ENCODE assay signal across 17 cellular contexts in the genomic region with DNA sequence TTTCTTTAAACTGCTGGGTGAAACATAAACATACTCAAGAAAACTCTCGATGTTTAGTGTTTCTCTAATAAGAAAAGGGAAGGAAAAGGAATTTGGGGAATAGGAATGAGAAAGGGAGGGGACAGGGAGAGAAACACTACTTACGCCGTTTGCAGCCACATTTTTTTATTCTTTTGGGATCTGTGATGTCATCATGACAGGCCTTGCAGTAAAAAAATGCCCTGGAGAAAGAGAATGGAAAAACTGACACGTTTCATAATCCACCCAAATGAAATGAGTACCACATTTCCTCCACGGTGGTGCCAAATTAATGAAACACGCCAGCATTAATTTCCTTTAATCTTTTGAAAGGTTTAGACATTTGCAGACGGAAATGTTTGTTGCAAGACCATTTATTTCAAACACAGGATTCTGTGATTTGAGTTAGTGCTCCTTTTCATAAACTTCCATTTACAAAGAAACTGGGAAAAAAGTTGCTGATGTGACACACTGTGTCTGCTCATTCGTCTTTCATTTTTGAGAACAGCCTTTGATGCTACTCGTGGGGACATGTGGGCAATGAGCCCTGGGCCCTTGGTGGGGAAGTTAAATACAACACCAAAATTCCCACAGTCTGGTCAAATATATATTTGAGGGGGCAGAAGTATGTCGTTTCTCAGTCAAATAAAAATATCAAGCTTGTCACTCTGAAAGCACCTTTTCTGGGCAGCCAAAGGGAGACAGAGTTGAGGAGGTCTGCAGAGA.
DNase-seq lines count a peak whose midpoint lies in the region; ATAC-seq and TF ChIP-seq lines count a peak whose summit lies in the region.
"Had no signal": no experiment of that assay in that cellular context is flagged by ENCODE, and none has a peak within 500 bp of the region (broad histone marks: within the 10 kb centered on the region; RNA-seq: fewer than 3 reads in every experiment).

No MANE protein-coding gene starts in this region.

- intact Hi-C loops in esophagus squamous epithelium (cut with DNase I) (no loop called here), left lung (cut with DNase I) (no loop called here), posterior vena cava (cut with DNase I) (loop anchor here in 1 of 2 donors (10.0 kb wide), 1 partner anchor 93 kb away; no protein-coding TSS in a partner anchor)

- ATAC-seq in left lung (no peak), HG02642 (IDR thresholded peaks at IDR 0.05; ENCODE audit: poor library complexity, unreplicated experiment) (no peak), GM19455 (IDR thresholded peaks at IDR 0.05; ENCODE audit: unreplicated experiment) (no peak)
- no peak for ATAC-seq in natural killer cell treated with Interleukin-12 subunit alpha and Interleukin-12 subunit beta and Interleukin-15 and Interleukin-18, amount 100 ng/mL, for 72 hours
- ATAC-seq: esophagus mucosa, mucosa of descending colon had no signal

- H3K36me3 ChIP-seq in esophagus squamous epithelium = no peaks in the 10 kb centered on the region
- no peaks in the 10 kb centered on the region for H3K36me3 ChIP-seq in left lung
- H3K36me3 ChIP-seq in subcutaneous abdominal adipose tissue (ENCODE audit: control insufficient read depth in 5 of 5, insufficient read depth in 5 of 5, low read length in 5 of 5) = no peaks in the 10 kb centered on the region
- H3K36me3 ChIP-seq: brain microvascular endothelial cell had no signal

- no peak overlapping the region for H3K4me3 Mint-ChIP-seq in natural killer cell treated with Interleukin-12 subunit alpha and Interleukin-12 subunit beta and Interleukin-15 and Interleukin-18, amount 100 ng/mL, for 72 hours
- H3K4me3 Mint-ChIP-seq: activated naive CD8-positive, alpha-beta T cell had no signal

- H3K27me3 ChIP-seq in esophagus squamous epithelium = no peaks in the 10 kb centered on the region
- no peaks in the 10 kb centered on the region for H3K27me3 ChIP-seq in left lung
- no peaks in the 10 kb centered on the region for H3K27me3 ChIP-seq in subcutaneous abdominal adipose tissue (ENCODE audit: control insufficient read depth in 5 of 5, insufficient read depth in 4 of 5, low read length in 5 of 5)
- H3K27me3 ChIP-seq: brain microvascular endothelial cell, MG63 had no signal

- TF ChIP-seq POLR2A in esophagus squamous epithelium (IDR thresholded peaks at IDR 0.05) = no peak

- 42 to 54% methylated on average over 10 of the region's 10 CpGs for WGBS in esophagus squamous epithelium, 2 donors

- no peak overlapping the region for H3K27ac Mint-ChIP-seq in natural killer cell treated with Interleukin-12 subunit alpha and Interleukin-12 subunit beta and Interleukin-15 and Interleukin-18, amount 100 ng/mL, for 72 hours
- H3K27ac Mint-ChIP-seq: activated naive CD8-positive, alpha-beta T cell had no signal

- DNase-seq in AG10803 (ENCODE audit: low read depth) (peak; percentile 70), esophagus squamous epithelium (lab: John Stamatoyannopoulos, UW) (no peak), left lung (no peak), posterior vena cava (ENCODE audit: low spot score) (no peak)
- no peak for DNase-seq in natural killer cell treated with Interleukin-12 subunit alpha and Interleukin-12 subunit beta and Interleukin-15 and Interleukin-18, amount 100 ng/mL, for 72 hours (ENCODE audit: low spot score)
- DNase-seq: activated CD4-positive, alpha-beta T cell treated with anti-CD3 and anti-CD28 coated beads, Interleukin-2, amount 50 U/mL, for 48 hours; activated T-cell treated with anti-CD3 and anti-CD28 coated beads, Interleukin-2, amount 50 U/mL, for 1 hour; brain microvascular endothelial cell; Caco-2; mucosa of descending colon; NCI-H187 had no signal

- H3K27me3 Mint-ChIP-seq in natural killer cell treated with Interleukin-12 subunit alpha and Interleukin-12 subunit beta and Interleukin-15 and Interleukin-18, amount 100 ng/mL, for 72 hours = peaks cover 14 to 20% of the 10 kb centered on the region in 2 donors
- H3K27me3 Mint-ChIP-seq: activated naive CD8-positive, alpha-beta T cell had no signal

- H3K4me1 ChIP-seq in esophagus squamous epithelium (peaks cover 0 to 22% (median 13%) of the 10 kb centered on the region in 3 donors), left lung (peaks cover 0 to 8% of the 10 kb centered on the region in 2 donors), subcutaneous abdominal adipose tissue (ENCODE audit: control insufficient read depth in 5 of 5, insufficient read depth in 5 of 5, low read length in 5 of 5) (peaks cover 4 to 25% (median 20%) of the 10 kb centered on the region in 5 donors)
- H3K4me1 ChIP-seq: Caco-2 had no signal

- peak overlapping the region in 3 of 5 donors; percentile 9 to 53 (median 38) for H3K9ac ChIP-seq in subcutaneous abdominal adipose tissue (ENCODE audit: low read length in 5 of 5)

- no peaks in the 10 kb centered on the region for H3K36me3 Mint-ChIP-seq in natural killer cell treated with Interleukin-12 subunit alpha and Interleukin-12 subunit beta and Interleukin-15 and Interleukin-18, amount 100 ng/mL, for 72 hours
- H3K36me3 Mint-ChIP-seq: activated naive CD8-positive, alpha-beta T cell had no signal

- H3K27ac ChIP-seq in esophagus squamous epithelium = peak overlapping the region in 3 of 4 donors; percentile 51 to 75 (median 62)
- peak overlapping the region; percentile 8 to 42 for H3K27ac ChIP-seq in left lung
- peak overlapping the region; percentile 71 for H3K27ac ChIP-seq in subcutaneous abdominal adipose tissue (ENCODE audit: low read depth, low read length)
- H3K27ac ChIP-seq: brain microvascular endothelial cell had no signal

- H3K4me1 Mint-ChIP-seq in natural killer cell treated with Interleukin-12 subunit alpha and Interleukin-12 subunit beta and Interleukin-15 and Interleukin-18, amount 100 ng/mL, for 72 hours (ENCODE audit: low read depth in 2 of 2) = peaks cover 0 to 4% of the 10 kb centered on the region in 2 donors

- no peaks in the 10 kb centered on the region for H3K9me3 Mint-ChIP-seq in natural killer cell treated with Interleukin-12 subunit alpha and Interleukin-12 subunit beta and Interleukin-15 and Interleukin-18, amount 100 ng/mL, for 72 hours

- no peak for TF ChIP-seq CTCF in AG10803 (conservative IDR thresholded peaks at IDR 0.05; ENCODE audit: low read length)
- TF ChIP-seq CTCF in esophagus squamous epithelium (IDR thresholded peaks at IDR 0.05) = no peak
- TF ChIP-seq CTCF in left lung (IDR thresholded peaks at IDR 0.05) = no peak

- no peaks in the 10 kb centered on the region for H3K9me3 ChIP-seq in esophagus squamous epithelium
- no peaks in the 10 kb centered on the region for H3K9me3 ChIP-seq in left lung
- H3K9me3 ChIP-seq in subcutaneous abdominal adipose tissue (ENCODE audit: control insufficient read depth in 5 of 5, low read length in 5 of 5) = peaks cover 0 to 2% (median 0%) of the 10 kb centered on the region in 5 donors
- H3K9me3 ChIP-seq: Caco-2, MG63, mucosa of descending colon had no signal

- no peak overlapping the region for H3K4me3 ChIP-seq in AG10803 (ENCODE audit: low read length)
- H3K4me3 ChIP-seq in esophagus squamous epithelium = no peak overlapping the region
- H3K4me3 ChIP-seq in left lung = no peak overlapping the region
- H3K4me3 ChIP-seq in subcutaneous abdominal adipose tissue (ENCODE audit: low read depth in 1 of 5, low read length in 5 of 5) = peak overlapping the region in 1 of 5 donors; percentile 27
- H3K4me3 ChIP-seq: MG63, mucosa of descending colon had no signal
